8 cellular contexts compared by ENCODE assay signal in genomic region chr13:49098771-49099512, GRCh38.
DNase-seq lines count a peak whose midpoint lies in the region; ATAC-seq lines count a peak whose summit lies in the region.

No MANE protein-coding gene starts in this region.

- DNase-seq in Right ventricle myocardium inferior (ENCODE audit: missing footprints) (no peak), cardiac septum (ENCODE audit: low spot score) (no peak), UCSD-AML1 (lab: John Stamatoyannopoulos, UW; ENCODE audit: unreplicated experiment) (peak; percentile 13), iPS-NIHi7 (ENCODE audit: extremely low spot score) (peak; percentile 17), NCI-H1694 (lab: John Stamatoyannopoulos, UW) (no peak), ureter (ENCODE audit: low spot score) (no peak)
- no peak for DNase-seq in stimulated activated CD4-positive, alpha-beta T cell treated with anti-CD3 and anti-CD28 coated beads, Interleukin-15, amount 100 ng/mL, for 24 hours

- intact Hi-C loops in Right ventricle myocardium inferior (cut with DNase I) (no loop called here), cardiac septum (cut with DNase I) (loop anchor here (5.0 to 10.0 kb wide), 2 partner anchors 122 to 146 kb away; partner anchors contain the start of genes CDADC1 and FNDC3A)

- ATAC-seq in Right ventricle myocardium inferior, result peak; percentile 51
- ATAC-seq in GM18909 (IDR thresholded peaks at IDR 0.05; ENCODE audit: poor library complexity, unreplicated experiment), result no peak

Comparison
In these comparisons a context has a peak if more than half of its experiments do, and no peak if none do; other contexts are left out.
1. DNase-seq: peak in UCSD-AML1 (single experiment) and iPS-NIHi7 (single experiment); none in Right ventricle myocardium inferior (single experiment), cardiac septum (single experiment), NCI-H1694 (single experiment), ureter (single experiment) and stimulated activated CD4-positive, alpha-beta T cell treated with anti-CD3 and anti-CD28 coated beads, Interleukin-15, amount 100 ng/mL, for 24 hours (single experiment).